In the genomic region with DNA sequence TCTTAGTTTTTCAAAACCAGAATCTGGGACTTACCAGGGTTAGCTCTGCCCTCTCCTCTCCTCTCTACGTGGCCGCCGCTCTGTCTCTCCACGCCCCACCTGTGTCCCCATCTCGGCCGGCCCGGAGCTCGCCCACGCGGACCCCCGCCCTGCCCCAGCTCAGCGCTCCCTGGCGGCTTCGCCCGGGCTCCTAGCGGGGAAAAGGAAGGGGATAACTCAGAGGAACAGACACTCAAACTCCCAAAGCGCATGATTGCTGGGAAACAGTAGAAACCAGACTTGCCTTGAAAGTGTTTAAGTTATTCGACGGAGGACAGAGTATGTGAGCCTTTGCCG, we compare ENCODE assay signal across 13 cellular contexts. TPM values are rescaled to one million over a fixed set of nuclear protein-coding genes. Genes with fewer than 3 reads are reported as not detected.
DNase-seq lines count a peak whose midpoint lies in the region; ATAC-seq and TF ChIP-seq lines count a peak whose summit lies in the region.
"Had no signal": no experiment of that assay in that cellular context is flagged by ENCODE, and none has a peak within 500 bp of the region (broad histone marks: within the 10 kb centered on the region; RNA-seq: fewer than 3 reads in every experiment).

No MANE protein-coding gene starts in this region.

- TF ChIP-seq POLR2A in sigmoid colon (IDR thresholded peaks at IDR 0.05), result no peak
- TF ChIP-seq POLR2A in body of pancreas (IDR thresholded peaks at IDR 0.05), result no peak

- peaks cover 74 to 100% (median 95%) of the 10 kb centered on the region in 3 donors for H3K27me3 ChIP-seq in sigmoid colon
- no peaks in the 10 kb centered on the region for H3K27me3 ChIP-seq in PC-3 (ENCODE audit: low read length)
- peaks cover 12 to 88% of the 10 kb centered on the region in 2 donors for H3K27me3 ChIP-seq in body of pancreas

- no peaks in the 10 kb centered on the region for H3K9me3 Mint-ChIP-seq in WTC11
- H3K9me3 Mint-ChIP-seq: dendritic cell treated with granulocyte-macrophage colony-stimulating factor and Interleukin-4, amounts not matched to agents 40 ng/mL and 50 ng/mL, for 4 days had no signal

- WGBS in sigmoid colon, 2 donors, result 16 to 27% methylated on average over 20 of the region's 20 CpGs
- 9 to 11% methylated on average over 20 of the region's 20 CpGs for WGBS in body of pancreas, 2 donors

- no peaks in the 10 kb centered on the region for H3F3A ChIP-seq in PC-3 (ENCODE audit: low read length, unreplicated experiment)

- no peak for ATAC-seq in WTC11
- no peak for ATAC-seq in PC-3
- ATAC-seq in body of pancreas, result no peak

- BruUV-seq in PC-3 (replicated peaks; lab: Mats Ljungman, UMichigan), result no TSS peak

- peak overlapping the region; percentile 82 for H3K4me3 Mint-ChIP-seq in WTC11

- H3K4me1 Mint-ChIP-seq in WTC11, result peaks cover 47% of the 10 kb centered on the region

- peaks cover 18% of the 10 kb centered on the region for H3K79me2 ChIP-seq in PC-3 (ENCODE audit: low read length)

- H3K27me3 Mint-ChIP-seq in WTC11 (ENCODE audit: low read depth), result peaks cover 97% of the 10 kb centered on the region

- H3K4me2 ChIP-seq in PC-3 (ENCODE audit: low read length), result no peak overlapping the region

- DNase-seq in DMS79 treated with DMSO at 0.1 percent for 48 hours (lab: John Stamatoyannopoulos, UW), result peak; percentile 28
- no peak for DNase-seq in DMS79 (lab: John Stamatoyannopoulos, UW)
- peak; percentile 30 for DNase-seq in WTC11 (ENCODE audit: low spot score)
- DNase-seq in epidermal melanocyte (ENCODE audit: insufficient read length, low spot score), result peak; percentile 21
- no peak for DNase-seq in sigmoid colon
- DNase-seq in PC-3, result no peak
- DNase-seq in NOMO-1 treated with dmso at 0.1 percent for 144 hours (lab: John Stamatoyannopoulos, UW; ENCODE audit: unreplicated experiment), result no peak
- no peak for DNase-seq in body of pancreas
- DNase-seq: foreskin melanocyte, T-helper 9 cell had no signal

- H3K9me3 ChIP-seq in sigmoid colon (no peaks in the 10 kb centered on the region), PC-3 (ENCODE audit: low read length) (no peaks in the 10 kb centered on the region), body of pancreas (no peaks in the 10 kb centered on the region)

- H3K36me3 ChIP-seq in sigmoid colon, result no peaks in the 10 kb centered on the region
- no peaks in the 10 kb centered on the region for H3K36me3 ChIP-seq in PC-3 (ENCODE audit: low read depth, low read length)
- no peaks in the 10 kb centered on the region for H3K36me3 ChIP-seq in body of pancreas (replicated peaks in 1 of 2; ENCODE audit: insufficient read depth in 1 of 2, low read depth in 2 of 2)

- TF ChIP-seq EP300 in sigmoid colon (IDR thresholded peaks at IDR 0.05), result no peak

- TF ChIP-seq CTCF in WTC11 (IDR thresholded peaks at IDR 0.05) (no peak), sigmoid colon (IDR thresholded peaks at IDR 0.05) (no peak), PC-3 (conservative IDR thresholded peaks at IDR 0.05; ENCODE audit: low read depth, low read length) (no peak), body of pancreas (IDR thresholded peaks at IDR 0.05) (no peak)

- no peak overlapping the region for H2AFZ ChIP-seq in PC-3 (ENCODE audit: low read length)

- no peaks in the 10 kb centered on the region for H3K36me3 Mint-ChIP-seq in WTC11

- H3K9me2 ChIP-seq in PC-3 (replicated peaks; ENCODE audit: low read length), result no peaks in the 10 kb centered on the region

- H3K4me3 ChIP-seq in sigmoid colon (peak overlapping the region in 1 of 4 donors; percentile 50), PC-3 (ENCODE audit: low read length) (no peak overlapping the region), body of pancreas (no peak overlapping the region)

- H3K4me1 ChIP-seq in sigmoid colon (peaks cover 0 to 59% (median 50%) of the 10 kb centered on the region in 4 donors), PC-3 (ENCODE audit: insufficient read depth, low read length) (peaks cover 17% of the 10 kb centered on the region), body of pancreas (peaks cover 66% of the 10 kb centered on the region)

- POLR2A ChIA-PET in WTC11 (lab: Charles Lee), result interaction anchor here (0.6 to 1.0 kb wide), 2 partner anchors 152 to 564 kb away, joined by 3 read pairs; no protein-coding TSS in a partner anchor
- POLR2A ChIA-PET in PC-3 (lab: Charles Lee; ENCODE audit: unreplicated experiment), result no interaction called here

- no peaks in the 10 kb centered on the region for H4K20me1 ChIP-seq in PC-3 (ENCODE audit: low read length)

- no peak overlapping the region for H3K9ac ChIP-seq in PC-3 (ENCODE audit: low read length)

- CTCF ChIA-PET in WTC11 (lab: Charles Lee) (interaction anchor here (0.8 to 1.0 kb wide), 2 partner anchors 151 to 156 kb away, joined by 3 read pairs; no protein-coding TSS in a partner anchor), PC-3 (lab: Charles Lee) (no interaction called here)

- H3K27ac ChIP-seq in sigmoid colon (peak overlapping the region in 3 of 4 donors; percentile 53 to 64 (median 58)), PC-3 (ENCODE audit: low read length) (no peak overlapping the region), body of pancreas (no peak overlapping the region)
- H3K27ac ChIP-seq: 22Rv1 had no signal

- intact Hi-C loops in sigmoid colon (cut with DNase I), result no loop called here
- intact Hi-C loops in PC-3 (cut with micrococcal nuclease), result no loop called here
- intact Hi-C loops in body of pancreas (cut with DNase I), result no loop called here

- H3K27ac Mint-ChIP-seq in WTC11, result no peak overlapping the region
- H3K27ac Mint-ChIP-seq: dendritic cell treated with granulocyte-macrophage colony-stimulating factor and Interleukin-4, amounts not matched to agents 40 ng/mL and 50 ng/mL, for 4 days had no signal

TF ChIP-seq in WTC11, 78 proteins besides CTCF, POLR2A, EP300 and RAD21:
- TF ChIP-seq, protein P1, sequence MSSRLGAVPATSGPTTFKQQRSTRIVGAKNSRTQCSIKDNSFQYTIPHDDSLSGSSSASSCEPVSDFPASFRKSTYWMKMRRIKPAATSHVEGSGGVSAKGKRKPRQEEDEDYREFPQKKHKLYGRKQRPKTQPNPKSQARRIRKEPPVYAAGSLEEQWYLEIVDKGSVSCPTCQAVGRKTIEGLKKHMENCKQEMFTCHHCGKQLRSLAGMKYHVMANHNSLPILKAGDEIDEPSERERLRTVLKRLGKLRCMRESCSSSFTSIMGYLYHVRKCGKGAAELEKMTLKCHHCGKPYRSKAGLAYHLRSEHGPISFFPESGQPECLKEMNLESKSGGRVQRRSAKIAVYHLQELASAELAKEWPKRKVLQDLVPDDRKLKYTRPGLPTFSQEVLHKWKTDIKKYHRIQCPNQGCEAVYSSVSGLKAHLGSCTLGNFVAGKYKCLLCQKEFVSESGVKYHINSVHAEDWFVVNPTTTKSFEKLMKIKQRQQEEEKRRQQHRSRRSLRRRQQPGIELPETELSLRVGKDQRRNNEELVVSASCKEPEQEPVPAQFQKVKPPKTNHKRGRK (CRISPR knock-in tag; IDR thresholded peaks at IDR 0.05; ENCODE audit: borderline replicate concordance), result no peak
- TF ChIP-seq JUN (CRISPR knock-in tag; IDR thresholded peaks at IDR 0.05), result no peak
- TF ChIP-seq, protein P2, sequence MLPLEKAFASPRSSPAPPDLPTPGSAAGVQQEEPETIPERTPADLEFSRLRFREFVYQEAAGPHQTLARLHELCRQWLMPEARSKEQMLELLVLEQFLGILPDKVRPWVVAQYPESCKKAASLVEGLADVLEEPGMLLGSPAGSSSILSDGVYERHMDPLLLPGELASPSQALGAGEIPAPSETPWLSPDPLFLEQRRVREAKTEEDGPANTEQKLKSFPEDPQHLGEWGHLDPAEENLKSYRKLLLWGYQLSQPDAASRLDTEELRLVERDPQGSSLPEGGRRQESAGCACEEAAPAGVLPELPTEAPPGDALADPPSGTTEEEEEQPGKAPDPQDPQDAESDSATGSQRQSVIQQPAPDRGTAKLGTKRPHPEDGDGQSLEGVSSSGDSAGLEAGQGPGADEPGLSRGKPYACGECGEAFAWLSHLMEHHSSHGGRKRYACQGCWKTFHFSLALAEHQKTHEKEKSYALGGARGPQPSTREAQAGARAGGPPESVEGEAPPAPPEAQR (CRISPR knock-in tag; IDR thresholded peaks at IDR 0.05), result no peak
- TF ChIP-seq, protein P3, sequence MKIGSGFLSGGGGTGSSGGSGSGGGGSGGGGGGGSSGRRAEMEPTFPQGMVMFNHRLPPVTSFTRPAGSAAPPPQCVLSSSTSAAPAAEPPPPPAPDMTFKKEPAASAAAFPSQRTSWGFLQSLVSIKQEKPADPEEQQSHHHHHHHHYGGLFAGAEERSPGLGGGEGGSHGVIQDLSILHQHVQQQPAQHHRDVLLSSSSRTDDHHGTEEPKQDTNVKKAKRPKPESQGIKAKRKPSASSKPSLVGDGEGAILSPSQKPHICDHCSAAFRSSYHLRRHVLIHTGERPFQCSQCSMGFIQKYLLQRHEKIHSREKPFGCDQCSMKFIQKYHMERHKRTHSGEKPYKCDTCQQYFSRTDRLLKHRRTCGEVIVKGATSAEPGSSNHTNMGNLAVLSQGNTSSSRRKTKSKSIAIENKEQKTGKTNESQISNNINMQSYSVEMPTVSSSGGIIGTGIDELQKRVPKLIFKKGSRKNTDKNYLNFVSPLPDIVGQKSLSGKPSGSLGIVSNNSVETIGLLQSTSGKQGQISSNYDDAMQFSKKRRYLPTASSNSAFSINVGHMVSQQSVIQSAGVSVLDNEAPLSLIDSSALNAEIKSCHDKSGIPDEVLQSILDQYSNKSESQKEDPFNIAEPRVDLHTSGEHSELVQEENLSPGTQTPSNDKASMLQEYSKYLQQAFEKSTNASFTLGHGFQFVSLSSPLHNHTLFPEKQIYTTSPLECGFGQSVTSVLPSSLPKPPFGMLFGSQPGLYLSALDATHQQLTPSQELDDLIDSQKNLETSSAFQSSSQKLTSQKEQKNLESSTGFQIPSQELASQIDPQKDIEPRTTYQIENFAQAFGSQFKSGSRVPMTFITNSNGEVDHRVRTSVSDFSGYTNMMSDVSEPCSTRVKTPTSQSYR (CRISPR knock-in tag; IDR thresholded peaks at IDR 0.05), result no peak

RNA-seq across cellular contexts. Expression of a gene that starts 5.4 kb away (rescaled TPM):
- 0.18 to 0.37 TPM (median 0.24 TPM) in 3 replicates for total RNA-seq in WTC11 (2021)
- total RNA-seq in sigmoid colon, result 1 to 10 TPM; 2.2 to 6.4 (median 2.8) TPM
- 1 to 10 TPM in 1 of 3 donors, under 1 TPM in 1, not detected in 1; 0.52 to 2.4 TPM for polyA plus RNA-seq in sigmoid colon
- 3.6 and 6.3 TPM in 2 replicates for total RNA-seq in PC-3 (2014; rRNA removed)
- not detected for total RNA-seq in body of pancreas
- total RNA-seq: lower leg skin had no signal

RNA-seq across cellular contexts. Expression of a gene that starts 30.7 kb away (rescaled TPM):
- total RNA-seq in WTC11 (2021) (84.4 to 97.7 TPM (median 85.4 TPM) in 3 replicates), sigmoid colon (100 to 1,000 TPM in 1 of 4 donors, 10 to 100 TPM in 3; 58.4 to 102 (median 82.0) TPM), PC-3 (2014; rRNA removed) (128 and 160 TPM in 2 replicates), body of pancreas (10 to 100 TPM; 38.6 to 62.8 TPM)
- polyA plus RNA-seq in sigmoid colon, result 100 to 1,000 TPM; 191 to 476 (median 258) TPM

Comparison
In these comparisons a context has a peak if more than half of its experiments do, and no peak if none do; other contexts are left out.
1. DNase-seq: peak in DMS79 treated with DMSO at 0.1 percent for 48 hours (single experiment), WTC11 (single experiment) and epidermal melanocyte (single experiment); none in DMS79 (single experiment), sigmoid colon (single experiment), PC-3 (single experiment), NOMO-1 treated with dmso at 0.1 percent for 144 hours (single experiment) and body of pancreas (0 of 4).
2. H3K27ac ChIP-seq: peak in sigmoid colon (3 of 4); none in PC-3 (single experiment) and body of pancreas (0 of 4).